8 cellular contexts compared by ENCODE assay signal in the genomic region with DNA sequence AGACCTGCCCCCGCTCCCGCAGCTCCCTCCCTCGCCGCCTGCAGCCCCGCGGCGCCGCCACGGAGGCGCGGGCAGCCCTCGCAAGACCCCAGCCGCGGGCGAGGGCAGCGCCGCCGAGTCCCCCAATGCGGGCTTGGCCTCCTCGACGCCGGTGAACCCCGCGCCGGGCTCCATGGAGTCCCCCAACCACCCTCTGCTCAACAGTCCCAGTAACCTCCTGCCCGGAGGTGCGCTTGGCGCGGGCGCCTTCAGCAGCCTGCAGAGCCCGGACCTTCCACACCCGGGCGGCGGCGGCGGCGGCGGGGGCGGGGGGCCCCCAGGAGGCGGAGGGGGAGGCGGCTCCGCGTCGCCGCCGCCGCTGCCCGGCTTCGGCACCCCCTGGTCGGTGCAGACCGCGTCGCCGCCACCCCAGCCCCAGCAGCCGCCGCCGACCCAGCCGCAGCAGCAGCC. TPM values are rescaled to one million over a fixed set of nuclear protein-coding genes. Genes with fewer than 3 reads are reported as not detected.
DNase-seq lines count a peak whose midpoint lies in the region; ATAC-seq and TF ChIP-seq lines count a peak whose summit lies in the region.

No MANE protein-coding gene starts in this region.

- H3K4me3 ChIP-seq in cardiac fibroblast (replicated peaks in 1 of 2; ENCODE audit: low read depth in 2 of 2, low read length in 2 of 2), result peak overlapping the region; percentile 69 to 99

- DNase-seq in NCI-H82 (lab: John Stamatoyannopoulos, UW) (peak; percentile 54), NCI-H82 treated with DMSO at 0.1 percent for 48 hours (lab: John Stamatoyannopoulos, UW; ENCODE audit: unreplicated experiment) (no peak), T-helper 22 cell (ENCODE audit: low read depth) (peak; percentile 43), cardiac fibroblast (ENCODE audit: low read depth in 2 of 2) (peak; percentile 41 to 52), left lobe of liver (ENCODE audit: low spot score) (peak; percentile 61)
- DNase-seq in stimulated activated CD4-positive, alpha-beta T cell treated with anti-CD3 and anti-CD28 coated beads, Interleukin-4, amount 100 ng/mL, for 4 hours, result peak; percentile 53 to 66

- no peak for TF ChIP-seq CTCF in cardiac fibroblast (IDR thresholded peaks at IDR 0.05; ENCODE audit: low read depth, low read length)

- ATAC-seq in HG03095 (IDR thresholded peaks at IDR 0.05; ENCODE audit: unreplicated experiment), result peak; percentile 13
- no peak for ATAC-seq in left lobe of liver
- ATAC-seq in GM18858 (IDR thresholded peaks at IDR 0.05; ENCODE audit: unreplicated experiment), result no peak

RNA-seq across cellular contexts. Expression of a gene that starts 1.2 kb away (rescaled TPM):
- total RNA-seq in left lobe of liver, result 13.8 TPM
